In genomic region chr19:15293751-15294505, GRCh38 we compare ENCODE assay signal across 9 cellular contexts. TPM values are rescaled to one million over a fixed set of nuclear protein-coding genes. Genes with fewer than 3 reads are reported as not detected.
DNase-seq lines count a peak whose midpoint lies in the region; ATAC-seq and TF ChIP-seq lines count a peak whose summit lies in the region.
"Had no signal": no experiment of that assay in that cellular context is flagged by ENCODE, and none has a peak within 500 bp of the region (broad histone marks: within the 10 kb centered on the region; RNA-seq: fewer than 3 reads in every experiment).

No MANE protein-coding gene starts in this region.

- H3K79me2 ChIP-seq in GM23338 (replicated peaks; ENCODE audit: insufficient read depth): peaks cover 100% of the 10 kb centered on the region

- intact Hi-C loops in posterior vena cava (cut with DNase I): no loop called here

- no peak overlapping the region for H3K9ac ChIP-seq in rectal smooth muscle tissue (ENCODE audit: low read length)

- DNase-seq in GM23338 (ENCODE audit: low spot score) (peak; percentile 53), cortex of kidney (lab: John Stamatoyannopoulos, UW) (no peak), SKM-1 (lab: John Stamatoyannopoulos, UW; ENCODE audit: unreplicated experiment) (no peak), posterior vena cava (ENCODE audit: low spot score) (no peak)
- DNase-seq: NCI-H345 had no signal

- H3K36me3 Mint-ChIP-seq in GM23338 (ENCODE audit: low read depth): peaks cover 23% of the 10 kb centered on the region

- H3F3A ChIP-seq in GM23338 (replicated peaks; ENCODE audit: low read depth): peaks cover 4% of the 10 kb centered on the region

- WGBS in esophagus, 2 donors: 42 to 49% methylated on average over 10 of the region's 10 CpGs

- H3K4me1 ChIP-seq in GM23338 (ENCODE audit: insufficient read depth) (peaks cover 87% of the 10 kb centered on the region), esophagus (ENCODE audit: control insufficient read depth in 2 of 2, insufficient read depth in 2 of 2, low read length in 1 of 2) (peaks cover 9 to 44% of the 10 kb centered on the region in 2 donors), rectal smooth muscle tissue (ENCODE audit: control insufficient read depth, insufficient read depth, low read length) (peaks cover 60% of the 10 kb centered on the region)

- H3K4me1 Mint-ChIP-seq in GM23338: peaks cover 89% of the 10 kb centered on the region

- no peak overlapping the region for H2AFZ ChIP-seq in GM23338

- ATAC-seq in GM23338: no peak
- peak; percentile 6; the same call in 1 of the 3 replicates for ATAC-seq in SK-N-SH treated with all-trans-retinoic acid at 6 μM for 48 hours
- ATAC-seq in HG02852 (IDR thresholded peaks at IDR 0.05; ENCODE audit: unreplicated experiment): no peak

- H3K27me3 ChIP-seq in GM23338 (ENCODE audit: insufficient read depth): no peaks in the 10 kb centered on the region
- H3K27me3 ChIP-seq in esophagus (ENCODE audit: control insufficient read depth in 1 of 2, insufficient read depth in 2 of 2, low read length in 2 of 2): no peaks in the 10 kb centered on the region
- H3K27me3 ChIP-seq in rectal smooth muscle tissue (ENCODE audit: control insufficient read depth, insufficient read depth, low read length): no peaks in the 10 kb centered on the region

- peak overlapping the region; percentile 9; the same call in 1 of the 2 replicates for H3K27ac Mint-ChIP-seq in GM23338

- H3K9me2 ChIP-seq in GM23338 (ENCODE audit: insufficient read depth): no peaks in the 10 kb centered on the region

- H3K9me3 ChIP-seq in esophagus (ENCODE audit: control insufficient read depth in 2 of 2, insufficient read depth in 1 of 2, low read depth in 1 of 2, low read length in 1 of 2): no peaks in the 10 kb centered on the region

- H3K4me3 ChIP-seq in GM23338: no peak overlapping the region
- H3K4me3 ChIP-seq in esophagus (ENCODE audit: low read depth in 1 of 2, low read length in 2 of 2): no peak overlapping the region
- no peak overlapping the region for H3K4me3 ChIP-seq in rectal smooth muscle tissue (ENCODE audit: low read length)

- H3K4me3 Mint-ChIP-seq in GM23338: no peak overlapping the region

- H3K4me2 ChIP-seq in GM23338: no peak overlapping the region

- no peaks in the 10 kb centered on the region for H3K9me3 Mint-ChIP-seq in GM23338

- no peak for TF ChIP-seq CTCF in GM23338 (conservative IDR thresholded peaks at IDR 0.05; ENCODE audit: low read depth in 2 of 2)

- no peaks in the 10 kb centered on the region for H3K36me3 ChIP-seq in GM23338 (ENCODE audit: insufficient read depth)
- peaks cover 0 to 4% of the 10 kb centered on the region in 2 donors for H3K36me3 ChIP-seq in esophagus (ENCODE audit: control insufficient read depth in 2 of 2, insufficient read depth in 2 of 2, low read length in 1 of 2)
- no peaks in the 10 kb centered on the region for H3K36me3 ChIP-seq in rectal smooth muscle tissue (ENCODE audit: control insufficient read depth, insufficient read depth, low read length)

- peaks cover 10% of the 10 kb centered on the region for H3K27me3 Mint-ChIP-seq in GM23338 (ENCODE audit: insufficient read depth, low read depth, poor library complexity)

- H4K20me1 ChIP-seq in GM23338 (replicated peaks; ENCODE audit: insufficient read depth): peaks cover 94% of the 10 kb centered on the region

- H3K27ac ChIP-seq in GM23338 (ENCODE audit: low read depth): peak overlapping the region; percentile 63; the same call in 1 of the 2 replicates
- H3K27ac ChIP-seq in esophagus (ENCODE audit: low read depth in 2 of 2, low read length in 1 of 2): peak overlapping the region; percentile 40 to 56
- peak overlapping the region; percentile 25 for H3K27ac ChIP-seq in rectal smooth muscle tissue (ENCODE audit: low read depth, low read length)

TF ChIP-seq in GM23338, 12 proteins besides CTCF, POLR2A, EP300 and RAD21 (continues in another document):
- TF ChIP-seq REST (IDR thresholded peaks at IDR 0.05; ENCODE audit: unreplicated experiment) (no peak), EZH2phosphoT487 (IDR thresholded peaks at IDR 0.05; ENCODE audit: unreplicated experiment) (no peak), STAT1 (IDR thresholded peaks at IDR 0.05; ENCODE audit: unreplicated experiment) (no peak), NANOG (IDR thresholded peaks at IDR 0.05; ENCODE audit: borderline replicate concordance) (no peak)

TF ChIP-seq in SK-N-SH treated with all-trans-retinoic acid at 6 μM for 48 hours, 23 proteins besides CTCF, POLR2A, EP300 and RAD21:
- TF ChIP-seq PPARA (CRISPR knock-in tag; IDR thresholded peaks at IDR 0.05; ENCODE audit: borderline replicate concordance) (no peak), TCF4 (CRISPR knock-in tag; IDR thresholded peaks at IDR 0.05; ENCODE audit: borderline replicate concordance) (peak; percentile 72; the same call in 1 of the 2 replicates), RARB (CRISPR knock-in tag; IDR thresholded peaks at IDR 0.05) (no peak)

RNA-seq across cellular contexts. Expression of gene BRD4, which starts 38.4 kb away (rescaled TPM):
- total RNA-seq in GM23338 (2014; rRNA removed; shearing (Covaris generic)): 63.5 and 63.8 TPM in 2 replicates
- polyA plus RNA-seq in GM23338 (2016; fragmentation: Nextera tagmentation; extraction: Ambion mirVana) (115 and 127 TPM in 2 replicates), esophagus (10 to 100 TPM; 13.9 to 27.4 TPM)
- total RNA-seq in posterior vena cava: 10 to 100 TPM; 77.5 to 89.6 TPM
